Comparison of ENCODE assay signal across 8 cellular contexts in the genomic region with DNA sequence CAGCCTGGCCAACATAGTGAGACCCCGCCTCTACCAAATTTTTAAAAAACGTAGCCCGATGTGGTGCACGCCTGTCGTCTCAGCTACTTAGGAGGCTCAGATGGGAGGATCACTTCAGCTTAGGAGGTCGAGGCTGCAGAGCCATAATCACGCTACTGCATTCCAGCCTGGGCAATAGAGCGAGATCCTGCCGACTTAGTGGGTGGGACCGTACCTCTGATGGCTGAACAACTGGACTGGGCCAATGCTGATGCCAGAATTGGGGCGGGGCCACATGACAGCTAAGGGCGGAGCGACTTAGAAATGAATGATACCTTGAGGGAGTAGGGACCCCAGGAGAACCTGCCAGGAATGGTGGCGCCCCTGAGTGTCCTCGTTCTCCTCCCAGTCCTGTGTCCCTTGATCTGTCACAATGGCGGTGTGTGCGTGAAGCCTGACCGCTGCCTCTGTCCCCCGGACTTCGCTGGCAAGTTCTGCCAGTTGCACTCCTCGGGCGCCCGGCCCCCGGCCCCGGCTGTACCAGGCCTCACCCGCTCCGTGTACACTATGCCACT. TPM values are rescaled to one million over a fixed set of nuclear protein-coding genes. Genes with fewer than 3 reads are reported as not detected.
DNase-seq lines count a peak whose midpoint lies in the region; ATAC-seq, FAIRE-seq and TF ChIP-seq lines count a peak whose summit lies in the region.

No MANE protein-coding gene starts in this region.

- H3K9ac ChIP-seq in BLaER1 (peak overlapping the region; percentile 77; the same call in 1 of the 2 replicates), KMS-11 (peak overlapping the region; percentile 56; the same call in 1 of the 2 replicates)

- no peaks in the 10 kb centered on the region for H3K27me3 ChIP-seq in BLaER1
- H3K27me3 ChIP-seq in KMS-11 (ENCODE audit: insufficient read depth, low read depth): peaks cover 19% of the 10 kb centered on the region
- H3K27me3 ChIP-seq in bronchial epithelial cell (ENCODE audit: control insufficient read depth, insufficient read depth, low read length): no peaks in the 10 kb centered on the region

- H3K4me1 Mint-ChIP-seq in natural killer cell: peaks cover 43 to 71% of the 10 kb centered on the region in 2 donors

- H2AFZ ChIP-seq in KMS-11 (ENCODE audit: low read depth): peak overlapping the region; percentile 51

- no peak for FAIRE-seq in bronchial epithelial cell (lab: Jason Lieb, UNC)

- peak overlapping the region; percentile 88 for H3K4me3 Mint-ChIP-seq in natural killer cell

- peak overlapping the region; percentile 75 to 87 for H3K27ac Mint-ChIP-seq in natural killer cell

- TF ChIP-seq CTCF in KMS-11 (conservative IDR thresholded peaks at IDR 0.05; ENCODE audit: low read depth, low read length) (no peak), bronchial epithelial cell (IDR thresholded peaks at IDR 0.05; ENCODE audit: insufficient read depth, low read length, severe bottlenecking) (no peak), natural killer cell (IDR thresholded peaks at IDR 0.05) (no peak)

- peaks cover 3 to 28% of the 10 kb centered on the region in 2 donors for H3K27me3 Mint-ChIP-seq in natural killer cell (ENCODE audit: low read depth in 2 of 2)

- peak overlapping the region; percentile 74; the same call in 1 of the 2 replicates for H3K27ac ChIP-seq in BLaER1
- peak overlapping the region; percentile 67 for H3K27ac ChIP-seq in KMS-11

- H4K20me1 ChIP-seq in BLaER1: peaks cover 16% of the 10 kb centered on the region
- no peaks in the 10 kb centered on the region for H4K20me1 ChIP-seq in KMS-11 (ENCODE audit: insufficient read depth)

- no peaks in the 10 kb centered on the region for H3K36me3 Mint-ChIP-seq in natural killer cell

- DNase-seq in bronchial epithelial cell (ENCODE audit: low read depth) (peak; percentile 46), natural killer cell (no peak), NCI-H1436 treated with DMSO at 0.1 percent for 48 hours (lab: John Stamatoyannopoulos, UW) (no peak), DMS79 treated with DMSO at 0.1 percent for 48 hours (lab: John Stamatoyannopoulos, UW) (no peak), EL (no peak)

- H3K4me2 ChIP-seq in BLaER1: peak overlapping the region; percentile 100
- peak overlapping the region; percentile 79; the same call in 1 of the 2 replicates for H3K4me2 ChIP-seq in KMS-11

- H3K79me2 ChIP-seq in KMS-11 (ENCODE audit: insufficient read depth, low read depth): no peaks in the 10 kb centered on the region

- H3K4me3 ChIP-seq in BLaER1 (peak overlapping the region; percentile 90), KMS-11 (IDR thresholded peaks at IDR 0.05; ENCODE audit: insufficient read depth, low read depth, low read length) (no peak overlapping the region), bronchial epithelial cell (ENCODE audit: low read depth, low read length) (peak overlapping the region; percentile 43)

- H3K9me3 Mint-ChIP-seq in natural killer cell: no peaks in the 10 kb centered on the region

- H3K36me3 ChIP-seq in BLaER1: no peaks in the 10 kb centered on the region
- H3K36me3 ChIP-seq in KMS-11 (ENCODE audit: insufficient read depth): no peaks in the 10 kb centered on the region
- H3K36me3 ChIP-seq in bronchial epithelial cell (ENCODE audit: control insufficient read depth, insufficient read depth, low read length): no peaks in the 10 kb centered on the region

- no peaks in the 10 kb centered on the region for H3K9me3 ChIP-seq in BLaER1

- H3K4me1 ChIP-seq in BLaER1: peaks cover 74% of the 10 kb centered on the region
- H3K4me1 ChIP-seq in KMS-11 (ENCODE audit: low read depth, poor library complexity, severe bottlenecking): peaks cover 54% of the 10 kb centered on the region

- intact Hi-C loops in natural killer cell (cut with micrococcal nuclease): loop anchor here (2.0 to 10.0 kb wide), 3 partner anchors 34 to 940 kb away; no protein-coding TSS in a partner anchor

- no peak for ATAC-seq in natural killer cell
- ATAC-seq in GM18520 (IDR thresholded peaks at IDR 0.05; ENCODE audit: unreplicated experiment): no peak

RNA-seq across cellular contexts. Expression of gene LTBP4, which starts 3.6 kb away (rescaled TPM):
- 20.7 and 21.6 TPM in 2 replicates for total RNA-seq in bronchial epithelial cell
- total RNA-seq in natural killer cell: 100 to 1,000 TPM; 153 to 182 (median 157) TPM

RNA-seq across cellular contexts. Expression of gene SHKBP1, which starts 28.1 kb away (rescaled TPM):
- total RNA-seq in bronchial epithelial cell (29.2 and 29.4 TPM in 2 replicates), natural killer cell (100 to 1,000 TPM; 209 to 224 (median 209) TPM)
